In genomic region chr17:28458881-28459280, GRCh38 we compare ENCODE assay signal across 12 cellular contexts. TPM values are rescaled to one million over a fixed set of nuclear protein-coding genes. Genes with fewer than 3 reads are reported as not detected.
DNase-seq lines count a peak whose midpoint lies in the region; TF ChIP-seq lines count a peak whose summit lies in the region.
"Not testable (repeated sequence)": the region's sequence is repeated elsewhere in the genome, so short reads cannot be mapped to it uniquely, and the experiment has no call there.
"Had no signal": no experiment of that assay in that cellular context is flagged by ENCODE, and none has a peak within 500 bp of the region (broad histone marks: within the 10 kb centered on the region; RNA-seq: fewer than 3 reads in every experiment).

No MANE protein-coding gene starts in this region.

- peak; percentile 3 for DNase-seq in activated CD8-positive, alpha-beta memory T cell treated with anti-CD3 and anti-CD28 coated beads for 24 hours
- DNase-seq in osteocyte (ENCODE audit: extremely low spot score, unreplicated experiment) = peak; percentile 48

- peaks cover 11% of the 10 kb centered on the region for H3K27me3 Mint-ChIP-seq in osteocyte (ENCODE audit: unreplicated experiment)

- H3K27ac Mint-ChIP-seq in osteocyte (ENCODE audit: unreplicated experiment) = not testable (repeated sequence)

- not testable (repeated sequence) for H3K4me3 Mint-ChIP-seq in osteocyte (ENCODE audit: unreplicated experiment)

- H3K9me3 Mint-ChIP-seq in osteocyte (ENCODE audit: unreplicated experiment) = not testable (repeated sequence)

- TF ChIP-seq CTCF in osteocyte (IDR thresholded peaks at IDR 0.05) = not testable (repeated sequence)

- H3K4me1 Mint-ChIP-seq in osteocyte (ENCODE audit: unreplicated experiment) = not testable (repeated sequence)

- H3K36me3 Mint-ChIP-seq in osteocyte (ENCODE audit: unreplicated experiment) = not testable (repeated sequence)

RNA-seq across cellular contexts. Expression of gene SLC13A2, which starts 14.6 kb away (rescaled TPM):
- total RNA-seq in osteocyte = not detected in 2 replicates
- total RNA-seq: A172; A673; B cell; Calu3; CD4-positive, alpha-beta memory T cell; CD4-positive, alpha-beta T cell; CD4-positive, CD25-positive, alpha-beta regulatory T cell; CD8-positive, alpha-beta memory T cell; CD8-positive, alpha-beta T cell; Daoy had no signal

RNA-seq across cellular contexts. Expression of gene FOXN1, which starts 47.3 kb away (rescaled TPM):
- total RNA-seq in osteocyte = not detected in 2 replicates
- total RNA-seq: A172; A673; B cell; Calu3; CD4-positive, alpha-beta memory T cell; CD4-positive, alpha-beta T cell; CD4-positive, CD25-positive, alpha-beta regulatory T cell; CD8-positive, alpha-beta memory T cell; CD8-positive, alpha-beta T cell; Daoy had no signal

RNA-seq across cellular contexts. Expression of gene SLC46A1, which starts 52.9 kb away (rescaled TPM):
- total RNA-seq in osteocyte = 5.5 and 5.9 TPM in 2 replicates
